9 cellular contexts compared by ENCODE assay signal in the genomic region with DNA sequence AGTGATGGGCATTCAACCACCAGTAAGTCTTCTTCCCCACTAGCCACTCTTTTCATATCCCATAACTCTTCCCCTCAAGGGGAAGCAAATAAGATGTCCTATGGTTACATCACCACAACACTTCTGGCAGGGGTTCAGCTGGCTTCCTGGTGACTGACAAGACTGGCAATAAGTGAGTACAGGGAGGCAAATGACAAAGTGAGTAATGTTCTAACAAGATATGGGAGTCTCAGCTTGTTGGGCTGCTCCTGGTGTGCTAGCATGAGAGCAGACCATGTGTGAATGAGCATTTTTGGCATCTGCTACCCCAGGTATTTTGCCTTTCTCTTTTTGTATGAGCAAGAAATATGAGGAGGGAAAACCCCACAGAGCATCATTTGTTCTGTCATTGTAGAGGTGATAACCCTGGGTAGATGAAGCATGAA. TPM values are rescaled to one million over a fixed set of nuclear protein-coding genes. Genes with fewer than 3 reads are reported as not detected.
A peak's percentile ranks its signal among the peaks of the same experiment; 100 is the strongest.
DNase-seq lines count a peak whose midpoint lies in the region; ATAC-seq, FAIRE-seq and TF ChIP-seq lines count a peak whose summit lies in the region.
"Had no signal": no experiment of that assay in that cellular context is flagged by ENCODE, and none has a peak within 500 bp of the region (broad histone marks: within the 10 kb centered on the region; RNA-seq: fewer than 3 reads in every experiment).

No MANE protein-coding gene starts in this region.

- H3K4me3 Mint-ChIP-seq in MCF 10A (ENCODE audit: unreplicated experiment) (no peak overlapping the region), astrocyte (ENCODE audit: unreplicated experiment) (no peak overlapping the region)

- H3K27me3 Mint-ChIP-seq in MCF 10A (ENCODE audit: insufficient read depth, unreplicated experiment) (no peaks in the 10 kb centered on the region), astrocyte (ENCODE audit: low read depth, unreplicated experiment) (peaks cover 3% of the 10 kb centered on the region)

- CTCF ChIA-PET in MCF 10A (lab: Yijun Ruan, JAX), result interaction anchor here (0.6 to 1.5 kb wide), 2 partner anchors 16 to 21 kb away, joined by 3 to 6 read pairs; no protein-coding TSS in a partner anchor

- H3K27ac Mint-ChIP-seq in MCF 10A (ENCODE audit: low read depth, unreplicated experiment) (no peak overlapping the region), astrocyte (ENCODE audit: unreplicated experiment) (peak overlapping the region; percentile 70)

- DNase-seq in MCF 10A (ENCODE audit: unreplicated experiment), result peak; percentile 84
- no peak for DNase-seq in breast epithelium (ENCODE audit: low spot score in 2 of 2)
- DNase-seq in RWPE2 (ENCODE audit: low spot score), result no peak
- peak; percentile 49 for DNase-seq in astrocyte (ENCODE audit: low read depth)
- peak; percentile 37 for DNase-seq in stimulated activated CD4-positive, alpha-beta T cell treated with anti-CD3 and anti-CD28 coated beads, Interleukin-4, amount 100 ng/mL, for 1 hour
- no peak for DNase-seq in anterior cingulate cortex (lab: John Stamatoyannopoulos, UW)
- no peak for DNase-seq in HAP-1 (ENCODE audit: low spot score in 2 of 2)

- in situ Hi-C loops in HAP-1 (cut with MboI; ENCODE audit: low sequenced_read_pairs), result no loop called here

- intact Hi-C loops in MCF 10A (cut with micrococcal nuclease), result no loop called here
- intact Hi-C loops in breast epithelium (cut with DNase I; ENCODE audit: low total_unique reads), result no loop called here

- no peak overlapping the region for H3K9ac ChIP-seq in astrocyte (ENCODE audit: low read length)

- H3K4me2 ChIP-seq in astrocyte (ENCODE audit: low read length), result no peak overlapping the region

- ATAC-seq in RWPE2 (ENCODE audit: low read depth) (peak; percentile 42; the same call in 1 of the 3 replicates), GM18519 (IDR thresholded peaks at IDR 0.05; ENCODE audit: low FRiP score, unreplicated experiment) (no peak)

- TF ChIP-seq POLR2A in breast epithelium (IDR thresholded peaks at IDR 0.05), result no peak

- TF ChIP-seq CTCF in MCF 10A (IDR thresholded peaks at IDR 0.05; ENCODE audit: unreplicated experiment) (no peak), breast epithelium (IDR thresholded peaks at IDR 0.05) (no peak), RWPE2 (IDR thresholded peaks at IDR 0.05; ENCODE audit: poor library complexity, severe bottlenecking) (no peak), astrocyte (IDR thresholded peaks at IDR 0.05; ENCODE audit: insufficient read depth, low read depth, low read length) (no peak)

- no peaks in the 10 kb centered on the region for H3K27me3 ChIP-seq in breast epithelium
- no peaks in the 10 kb centered on the region for H3K27me3 ChIP-seq in RWPE2 (ENCODE audit: insufficient read depth, poor library complexity, severe bottlenecking)
- peaks cover 2% of the 10 kb centered on the region for H3K27me3 ChIP-seq in astrocyte (ENCODE audit: insufficient read depth, low read length)
- H3K27me3 ChIP-seq in HAP-1 (ENCODE audit: low read depth), result peaks cover 15% of the 10 kb centered on the region

- H3K36me3 ChIP-seq in breast epithelium (no peaks in the 10 kb centered on the region), RWPE2 (ENCODE audit: low read depth) (no peaks in the 10 kb centered on the region), astrocyte (ENCODE audit: insufficient read depth, low read length) (no peaks in the 10 kb centered on the region), HAP-1 (replicated peaks) (no peaks in the 10 kb centered on the region)

- POLR2A ChIA-PET in MCF 10A (lab: Yijun Ruan, JAX), result no interaction called here

- H3K36me3 Mint-ChIP-seq in MCF 10A (ENCODE audit: insufficient read depth, unreplicated experiment) (no peaks in the 10 kb centered on the region), astrocyte (ENCODE audit: low read depth, unreplicated experiment) (no peaks in the 10 kb centered on the region)

- no TSS peak for BruUV-seq in MCF 10A (replicated peaks; lab: Mats Ljungman, UMichigan)

- H3K4me1 ChIP-seq in breast epithelium (no peaks in the 10 kb centered on the region), RWPE2 (ENCODE audit: insufficient read depth, poor library complexity, severe bottlenecking) (no peaks in the 10 kb centered on the region), astrocyte (ENCODE audit: insufficient read depth, low read length) (no peaks in the 10 kb centered on the region), HAP-1 (peaks cover 13% of the 10 kb centered on the region)

- no peaks in the 10 kb centered on the region for H4K20me1 ChIP-seq in astrocyte (ENCODE audit: insufficient read depth, low read length)

- no peak overlapping the region for H3K4me3 ChIP-seq in breast epithelium
- H3K4me3 ChIP-seq in RWPE2 (ENCODE audit: severe bottlenecking), result no peak overlapping the region
- no peak overlapping the region for H3K4me3 ChIP-seq in astrocyte (ENCODE audit: insufficient read depth, low read depth, low read length)
- no peak overlapping the region for H3K4me3 ChIP-seq in HAP-1

- no peaks in the 10 kb centered on the region for H3K79me2 ChIP-seq in astrocyte (ENCODE audit: insufficient read depth, low read length)

- H3K4me1 Mint-ChIP-seq in MCF 10A (ENCODE audit: insufficient read depth, unreplicated experiment), result no peaks in the 10 kb centered on the region
- peaks cover 11% of the 10 kb centered on the region for H3K4me1 Mint-ChIP-seq in astrocyte (ENCODE audit: low read depth, unreplicated experiment)

- no peak overlapping the region for H2AFZ ChIP-seq in astrocyte (ENCODE audit: low read depth, low read length)

- FAIRE-seq in astrocyte (lab: Jason Lieb, UNC), result no peak

- no peak overlapping the region for H3K27ac ChIP-seq in breast epithelium
- no peak overlapping the region for H3K27ac ChIP-seq in RWPE2 (ENCODE audit: poor library complexity, severe bottlenecking)
- no peak overlapping the region for H3K27ac ChIP-seq in astrocyte (ENCODE audit: low read depth, low read length)

- no peaks in the 10 kb centered on the region for H3K9me3 ChIP-seq in breast epithelium
- H3K9me3 ChIP-seq in RWPE2 (ENCODE audit: severe bottlenecking), result no peaks in the 10 kb centered on the region
- no peaks in the 10 kb centered on the region for H3K9me3 ChIP-seq in astrocyte (ENCODE audit: insufficient read depth, low read depth, low read length)
- H3K9me3 ChIP-seq in HAP-1, result no peaks in the 10 kb centered on the region

- H3K9me3 Mint-ChIP-seq in MCF 10A (ENCODE audit: unreplicated experiment) (no peaks in the 10 kb centered on the region), astrocyte (ENCODE audit: unreplicated experiment) (peaks cover 2% of the 10 kb centered on the region)

RNA-seq across cellular contexts. Expression of a gene that starts 9.9 kb away (rescaled TPM):
- total RNA-seq in MCF 10A (2022) (not detected in 2 replicates), breast epithelium (1 to 10 TPM in 1 of 3 donors, not detected in 2; 1.6 TPM), astrocyte (not detected in 2 replicates)
- total RNA-seq: T-helper 1 cell treated with Interleukin-12 subunit alpha and Interleukin-12 subunit beta and Interleukin-4 antibody, amounts not matched to agents 30 ng/mL and 1 ng/mL, for 36 hours had no signal

RNA-seq across cellular contexts. Expression of a gene that starts 32.2 kb away (rescaled TPM):
- 28.2 and 28.3 TPM in 2 replicates for total RNA-seq in MCF 10A (2022)
- total RNA-seq in breast epithelium, result 10 to 100 TPM; 20.5 to 29.4 (median 21.3) TPM
- total RNA-seq in astrocyte, result 36.2 TPM in 2 replicates

RNA-seq across cellular contexts. Expression of a gene that starts 54.8 kb away (rescaled TPM):
- total RNA-seq in MCF 10A (2022) (47.9 and 67.4 TPM in 2 replicates), breast epithelium (100 to 1,000 TPM in 1 of 3 donors, 10 to 100 TPM in 2; 74.1 to 110 (median 87.7) TPM), astrocyte (51.2 and 55.2 TPM in 2 replicates)

Comparison
In these comparisons a context has a peak if more than half of its experiments do, and no peak if none do; other contexts are left out.
1. DNase-seq: peak in MCF 10A (single experiment), astrocyte (single experiment) and stimulated activated CD4-positive, alpha-beta T cell treated with anti-CD3 and anti-CD28 coated beads, Interleukin-4, amount 100 ng/mL, for 1 hour (single experiment); none in breast epithelium (0 of 2), RWPE2 (single experiment), anterior cingulate cortex (0 of 58) and HAP-1 (0 of 2).